In the genomic region with DNA sequence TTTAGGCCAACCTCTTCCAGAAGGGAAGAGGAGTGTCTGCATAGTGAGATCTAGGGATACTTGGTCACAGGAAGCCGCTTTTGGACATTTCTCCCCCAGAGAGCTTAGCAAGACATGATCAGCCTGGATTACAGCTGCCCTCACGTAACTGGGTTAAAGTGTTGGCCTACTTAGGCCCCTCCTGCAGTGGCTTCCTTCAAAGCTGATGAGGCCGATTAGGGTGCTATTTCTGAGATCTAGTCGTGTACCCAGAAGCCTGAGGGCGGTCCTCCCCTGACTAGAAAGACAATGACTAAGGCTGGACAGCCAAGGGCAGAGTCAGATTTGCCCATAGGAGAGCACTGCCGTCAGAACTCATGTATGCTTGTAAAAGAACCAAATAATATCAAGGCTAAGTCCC, we compare ENCODE assay signal across 1 cellular context.
TF ChIP-seq lines count a peak whose summit lies in the region.

No MANE protein-coding gene starts in this region.

TF ChIP-seq in IMR-90, 13 proteins besides CTCF, POLR2A, EP300 and RAD21 (continued from another document):
- TF ChIP-seq, protein P1, sequence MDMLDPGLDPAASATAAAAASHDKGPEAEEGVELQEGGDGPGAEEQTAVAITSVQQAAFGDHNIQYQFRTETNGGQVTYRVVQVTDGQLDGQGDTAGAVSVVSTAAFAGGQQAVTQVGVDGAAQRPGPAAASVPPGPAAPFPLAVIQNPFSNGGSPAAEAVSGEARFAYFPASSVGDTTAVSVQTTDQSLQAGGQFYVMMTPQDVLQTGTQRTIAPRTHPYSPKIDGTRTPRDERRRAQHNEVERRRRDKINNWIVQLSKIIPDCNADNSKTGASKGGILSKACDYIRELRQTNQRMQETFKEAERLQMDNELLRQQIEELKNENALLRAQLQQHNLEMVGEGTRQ (IDR thresholded peaks at IDR 0.05; ENCODE audit: low read depth, low read length), result no peak
- no peak for TF ChIP-seq FOS (IDR thresholded peaks at IDR 0.05; ENCODE audit: low read depth, low read length)
TF ChIP-seq in IMR-90: peak in this region for 0.
